ENCODE assay signal across 27 cellular contexts in the genomic region with DNA sequence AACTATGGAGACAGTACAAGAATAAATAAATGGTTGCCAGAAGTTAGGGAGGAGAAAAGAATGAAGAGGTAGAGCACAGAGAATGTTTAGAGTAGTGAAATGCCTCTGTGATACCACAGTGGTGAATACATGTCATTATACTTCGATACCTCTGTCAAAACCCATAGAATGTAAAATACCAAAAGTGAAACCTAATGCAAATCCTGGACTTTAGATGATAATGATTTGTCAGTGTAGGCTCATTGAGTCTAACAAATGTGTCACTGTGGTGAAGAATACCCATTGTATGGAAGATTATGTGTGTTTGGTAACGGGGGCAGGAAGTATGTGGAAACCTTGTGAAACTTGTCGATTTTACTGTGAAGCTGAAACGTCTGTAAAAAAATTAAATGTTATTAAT.
"Had no signal": no experiment of that assay in that cellular context is flagged by ENCODE, and none has a peak within 500 bp of the region (broad histone marks: within the 10 kb centered on the region; RNA-seq: fewer than 3 reads in every experiment).

No MANE protein-coding gene starts in this region.

- H3K4me1 ChIP-seq: left ventricle myocardium inferior, neural progenitor cell, prostate gland, stomach, testis, thyroid gland, transverse colon, upper lobe of left lung, vagina had no signal

- ATAC-seq: mucosa of descending colon; naive thymus-derived CD4-positive, alpha-beta T cell; right cardiac atrium; sciatic nerve; stimulated activated naive CD8-positive, alpha-beta T cell treated with anti-CD3 and anti-CD28 coated beads, Interleukin-15, Interleukin-2, amounts not matched to agents 100 U/mL and 50 U/mL, for 24 hours had no signal

- DNase-seq: hypothalamus; islet precursor cell; left ventricle myocardium inferior; midbrain; mucosa of descending colon; naive thymus-derived CD4-positive, alpha-beta T cell; nephron progenitor cell; ovary; retina; right cardiac atrium; stimulated activated CD4-positive, alpha-beta T cell treated with anti-CD3 and anti-CD28 coated beads, Interleukin-12 subunit alpha, Interleukin-12 subunit beta, amount 100 ng/mL, for 4 hours; stimulated activated CD4-positive, alpha-beta T cell treated with anti-CD3 and anti-CD28 coated beads, Interleukin-15, amount 100 ng/mL, for 24 hours; stimulated activated CD4-positive, alpha-beta T cell treated with anti-CD3 and anti-CD28 coated beads, Interleukin-2, amount 100 ng/mL, for 24 hours; stimulated activated CD4-positive, alpha-beta T cell treated with anti-CD3 and anti-CD28 coated beads, Interleukin-4, amount 100 ng/mL, for 1 hour; stimulated activated naive B cell treated with anti-CD40 and anti-IgM and Interleukin-4, amounts not matched to agents 10 μg/mL and 1 μg/mL and 100 μg/mL, for 72 hours; stimulated activated naive CD8-positive, alpha-beta T cell treated with anti-CD3 and anti-CD28 coated beads, Interleukin-15, Interleukin-2, amounts not matched to agents 100 U/mL and 50 U/mL, for 24 hours; stomach; testis; thyroid gland; transverse colon; upper lobe of left lung had no signal

- H3K27ac Mint-ChIP-seq: nephron progenitor cell; neural progenitor cell; stimulated activated naive B cell treated with anti-CD40 and anti-IgM and Interleukin-4, amounts not matched to agents 10 μg/mL and 1 μg/mL and 100 μg/mL, for 72 hours had no signal

- H3K4me3 ChIP-seq: left ventricle myocardium inferior, lung, mucosa of descending colon, neural progenitor cell, ovary, prostate gland, skin epidermis, stomach, testis, thyroid gland, transverse colon, upper lobe of left lung, vagina had no signal

- H2AFZ ChIP-seq: neural progenitor cell had no signal

- H3K4me3 Mint-ChIP-seq: naive thymus-derived CD4-positive, alpha-beta T cell; nephron progenitor cell; neural progenitor cell; stimulated activated naive B cell treated with anti-CD40 and anti-IgM and Interleukin-4, amounts not matched to agents 10 μg/mL and 1 μg/mL and 100 μg/mL, for 72 hours had no signal

- H3K9me3 ChIP-seq: mucosa of descending colon, ovary, prostate gland, testis, thyroid gland, transverse colon, upper lobe of left lung, vagina had no signal

- H3K9ac ChIP-seq: neural progenitor cell had no signal

- H3K27me3 Mint-ChIP-seq: naive thymus-derived CD4-positive, alpha-beta T cell; stimulated activated naive B cell treated with anti-CD40 and anti-IgM and Interleukin-4, amounts not matched to agents 10 μg/mL and 1 μg/mL and 100 μg/mL, for 72 hours had no signal

- H3K36me3 Mint-ChIP-seq: naive thymus-derived CD4-positive, alpha-beta T cell; neural progenitor cell; stimulated activated naive B cell treated with anti-CD40 and anti-IgM and Interleukin-4, amounts not matched to agents 10 μg/mL and 1 μg/mL and 100 μg/mL, for 72 hours had no signal

- H3K4me1 Mint-ChIP-seq: naive thymus-derived CD4-positive, alpha-beta T cell; nephron progenitor cell; stimulated activated naive B cell treated with anti-CD40 and anti-IgM and Interleukin-4, amounts not matched to agents 10 μg/mL and 1 μg/mL and 100 μg/mL, for 72 hours had no signal

- H3K4me2 ChIP-seq: neural progenitor cell had no signal

- H3K36me3 ChIP-seq: left ventricle myocardium inferior, ovary, prostate gland, stomach, thyroid gland, transverse colon, upper lobe of left lung, vagina had no signal

- H3K27me3 ChIP-seq: neural progenitor cell, ovary, stomach, testis, thyroid gland, transverse colon, upper lobe of left lung, vagina had no signal

- H3K27ac ChIP-seq: left ventricle myocardium inferior, neural progenitor cell, ovary, prostate gland, skin epidermis, stomach, testis, thyroid gland, transverse colon, upper lobe of left lung, vagina had no signal
